2 cellular contexts compared by ENCODE assay signal in genomic region chr13:90485441-90485840, GRCh38.
TF ChIP-seq lines count a peak whose summit lies in the region.

No MANE protein-coding gene starts in this region.

TF ChIP-seq in HCT116, 20 proteins besides CTCF, POLR2A, EP300 and RAD21 (continued from another document):
- TF ChIP-seq TCF7L2 (IDR thresholded peaks at IDR 0.05; ENCODE audit: borderline replicate concordance, extremely low read depth, insufficient read depth, insufficient read length) (no peak), FOSL1 (IDR thresholded peaks at IDR 0.05; ENCODE audit: low read depth) (no peak), CBX3 (IDR thresholded peaks at IDR 0.05; ENCODE audit: low read depth) (no peak), ZNF274 (IDR thresholded peaks at IDR 0.05; ENCODE audit: low read depth, low read length) (no peak), SP1 (IDR thresholded peaks at IDR 0.05; ENCODE audit: low read depth) (no peak), ELF1 (IDR thresholded peaks at IDR 0.05; ENCODE audit: borderline replicate concordance, low read depth) (no peak), EZH2 (IDR thresholded peaks at IDR 0.05) (no peak)
- TF ChIP-seq, protein P1, sequence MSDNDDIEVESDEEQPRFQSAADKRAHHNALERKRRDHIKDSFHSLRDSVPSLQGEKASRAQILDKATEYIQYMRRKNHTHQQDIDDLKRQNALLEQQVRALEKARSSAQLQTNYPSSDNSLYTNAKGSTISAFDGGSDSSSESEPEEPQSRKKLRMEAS (IDR thresholded peaks at IDR 0.05), result no peak
- TF ChIP-seq, protein P2, sequence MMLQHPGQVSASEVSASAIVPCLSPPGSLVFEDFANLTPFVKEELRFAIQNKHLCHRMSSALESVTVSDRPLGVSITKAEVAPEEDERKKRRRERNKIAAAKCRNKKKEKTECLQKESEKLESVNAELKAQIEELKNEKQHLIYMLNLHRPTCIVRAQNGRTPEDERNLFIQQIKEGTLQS (IDR thresholded peaks at IDR 0.05), result no peak
TF ChIP-seq in HCT116: peak in this region for 0.

TF ChIP-seq in HepG2, 621 proteins besides CTCF, POLR2A, EP300 and RAD21 (continued from another document):
- TF ChIP-seq, protein P3, sequence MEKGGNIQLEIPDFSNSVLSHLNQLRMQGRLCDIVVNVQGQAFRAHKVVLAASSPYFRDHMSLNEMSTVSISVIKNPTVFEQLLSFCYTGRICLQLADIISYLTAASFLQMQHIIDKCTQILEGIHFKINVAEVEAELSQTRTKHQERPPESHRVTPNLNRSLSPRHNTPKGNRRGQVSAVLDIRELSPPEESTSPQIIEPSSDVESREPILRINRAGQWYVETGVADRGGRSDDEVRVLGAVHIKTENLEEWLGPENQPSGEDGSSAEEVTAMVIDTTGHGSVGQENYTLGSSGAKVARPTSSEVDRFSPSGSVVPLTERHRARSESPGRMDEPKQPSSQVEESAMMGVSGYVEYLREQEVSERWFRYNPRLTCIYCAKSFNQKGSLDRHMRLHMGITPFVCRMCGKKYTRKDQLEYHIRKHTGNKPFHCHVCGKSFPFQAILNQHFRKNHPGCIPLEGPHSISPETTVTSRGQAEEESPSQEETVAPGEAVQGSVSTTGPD (CRISPR knock-in tag; IDR thresholded peaks at IDR 0.05), result no peak
TF ChIP-seq in HepG2: peak in this region for 0.
